ENCODE assay signal across 16 cellular contexts in genomic region chr15:71385026-71385425, GRCh38.
DNase-seq lines count a peak whose midpoint lies in the region; ATAC-seq and TF ChIP-seq lines count a peak whose summit lies in the region.
"Had no signal": no experiment of that assay in that cellular context is flagged by ENCODE, and none has a peak within 500 bp of the region (broad histone marks: within the 10 kb centered on the region; RNA-seq: fewer than 3 reads in every experiment).

No MANE protein-coding gene starts in this region.

- peak; percentile 63 for DNase-seq in NCI-H1105 (lab: John Stamatoyannopoulos, UW)
- peak; percentile 89 for DNase-seq in dermis blood vessel endothelial cell
- no peak for DNase-seq in neural crest cell (ENCODE audit: low read depth, low spot score)
- DNase-seq in progenitor cell of endocrine pancreas (ENCODE audit: low spot score, unreplicated experiment), result no peak
- DNase-seq in stimulated activated CD4-positive, alpha-beta T cell treated with anti-CD3 and anti-CD28 coated beads, Interleukin-4, amount 100 ng/mL, for 4 hours, result no peak
- DNase-seq in NCI-H2196 (lab: John Stamatoyannopoulos, UW; ENCODE audit: unreplicated experiment), result no peak
- DNase-seq: activated CD8-positive, alpha-beta memory T cell treated with anti-CD3 and anti-CD28 coated beads, Interleukin-2, amount 50 U/mL, for 4 hours; activated naive CD4-positive, alpha-beta T cell treated with Interleukin-2 at 50 U/mL for 16 hours; Caco-2; SHP77 treated with DMSO at 0.1 percent for 48 hours; substantia nigra had no signal

- peaks cover 16% of the 10 kb centered on the region for H3K4me1 Mint-ChIP-seq in neural crest cell
- peaks cover 2% of the 10 kb centered on the region for H3K4me1 Mint-ChIP-seq in progenitor cell of endocrine pancreas (ENCODE audit: low read depth)

- peaks cover 4% of the 10 kb centered on the region for H3K9me3 Mint-ChIP-seq in neural crest cell
- no peaks in the 10 kb centered on the region for H3K9me3 Mint-ChIP-seq in progenitor cell of endocrine pancreas (ENCODE audit: low read depth)
- H3K9me3 Mint-ChIP-seq: T-helper 2 cell treated with Interferon-gamma antibody and Interleukin-4, amounts not matched to agents 5 μg/mL and 100 μg/mL, for 36 hours had no signal

- H3K27me3 Mint-ChIP-seq in neural crest cell (ENCODE audit: low read depth) (peaks cover 25% of the 10 kb centered on the region), progenitor cell of endocrine pancreas (peaks cover 53% of the 10 kb centered on the region)

- peak overlapping the region; percentile 16; the same call in 1 of the 2 replicates for H3K27ac ChIP-seq in 22Rv1
- H3K27ac ChIP-seq: cardiac muscle cell had no signal

- no peak for TF ChIP-seq CTCF in 22Rv1 (IDR thresholded peaks at IDR 0.05)
- no peak for TF ChIP-seq CTCF in neural crest cell (conservative IDR thresholded peaks at IDR 0.05)
- no peak for TF ChIP-seq CTCF in progenitor cell of endocrine pancreas (IDR thresholded peaks at IDR 0.05; ENCODE audit: unreplicated experiment)

- H3K36me3 Mint-ChIP-seq in neural crest cell (ENCODE audit: low read depth) (no peaks in the 10 kb centered on the region), progenitor cell of endocrine pancreas (ENCODE audit: insufficient read depth) (no peaks in the 10 kb centered on the region)

- H3K27ac Mint-ChIP-seq in neural crest cell (ENCODE audit: unreplicated experiment), result peak overlapping the region; percentile 78
- no peak overlapping the region for H3K27ac Mint-ChIP-seq in progenitor cell of endocrine pancreas
- H3K27ac Mint-ChIP-seq: T-helper 2 cell treated with Interferon-gamma antibody and Interleukin-4, amounts not matched to agents 5 μg/mL and 100 μg/mL, for 36 hours had no signal

- no peak for ATAC-seq in GM21423 (IDR thresholded peaks at IDR 0.05; ENCODE audit: unreplicated experiment)
- ATAC-seq: gastroesophageal sphincter had no signal

- H3K4me3 Mint-ChIP-seq in neural crest cell (no peak overlapping the region), progenitor cell of endocrine pancreas (ENCODE audit: low read depth) (no peak overlapping the region)
- H3K4me3 Mint-ChIP-seq: T-helper 2 cell treated with Interferon-gamma antibody and Interleukin-4, amounts not matched to agents 5 μg/mL and 100 μg/mL, for 36 hours had no signal

Comparison
In these comparisons a context has a peak if more than half of its experiments do, and no peak if none do; other contexts are left out.
1. DNase-seq: peak in NCI-H1105 (single experiment) and dermis blood vessel endothelial cell (single experiment); none in neural crest cell (single experiment), progenitor cell of endocrine pancreas (single experiment), stimulated activated CD4-positive, alpha-beta T cell treated with anti-CD3 and anti-CD28 coated beads, Interleukin-4, amount 100 ng/mL, for 4 hours (0 of 2) and NCI-H2196 (single experiment).